In the genomic region with DNA sequence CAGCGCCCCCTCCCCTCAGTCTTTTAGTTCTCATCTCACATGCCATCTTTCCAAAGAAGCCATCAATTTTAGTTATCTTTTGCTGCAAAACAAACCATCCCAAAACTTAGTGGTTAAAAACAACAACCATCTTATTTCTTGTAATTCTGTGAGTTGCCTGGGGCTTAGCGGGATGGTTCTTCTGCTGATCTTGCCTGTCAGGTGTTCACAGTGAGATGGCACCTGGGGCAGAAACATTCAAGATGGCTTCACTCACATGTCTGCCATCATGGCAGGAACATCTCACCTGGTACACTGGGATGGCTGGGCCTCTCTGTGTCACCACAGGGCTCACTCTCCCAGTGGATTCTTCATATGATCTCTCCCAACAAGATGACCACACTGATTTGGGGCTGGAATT, we compare ENCODE assay signal across 38 cellular contexts.
"Had no signal": no experiment of that assay in that cellular context is flagged by ENCODE, and none has a peak within 500 bp of the region (broad histone marks: within the 10 kb centered on the region; RNA-seq: fewer than 3 reads in every experiment).

No MANE protein-coding gene starts in this region.

- H3K4me1 ChIP-seq: body of pancreas, breast epithelium had no signal

- H3K36me3 Mint-ChIP-seq: activated CD4-positive, alpha-beta memory T cell treated with anti-CD3 and anti-CD28 coated beads for 36 hours; activated naive CD8-positive, alpha-beta T cell treated with anti-CD3 and anti-CD28 coated beads for 36 hours had no signal

- H3K9me3 Mint-ChIP-seq: activated B cell treated with CpG ODN at 0.5 μM for 24 hours; activated CD4-positive, alpha-beta memory T cell treated with anti-CD3 and anti-CD28 coated beads for 36 hours; activated CD4-positive, alpha-beta T cell treated with anti-CD3 and anti-CD28 coated beads, Interleukin-2, amount 10 ng/mL, durations not matched to agents 24 days and 14 days; activated CD8-positive, alpha-beta T cell treated with anti-CD3 and anti-CD28 coated beads for 36 hours; activated naive CD4-positive, alpha-beta T cell treated with anti-CD3 and anti-CD28 coated beads for 36 hours; activated naive CD8-positive, alpha-beta T cell treated with anti-CD3 and anti-CD28 coated beads for 36 hours; activated T-cell treated with anti-CD3 and anti-CD28 coated beads, Interleukin-2, amount 50 U/mL, for 4 hours; activated T-helper 1 cell treated with anti-CD3 and anti-CD28 coated beads, Interleukin-12 subunit alpha, Interleukin-12 subunit beta, Interleukin-2, Interleukin-4 antibody, amounts not matched to agents 30 ng/mL and 10 ng/mL and 1 ng/mL, durations not matched to agents 14 hours and 24 hours and 36 hours; activated T-helper 17 cell treated with anti-CD3 and anti-CD28 coated beads, Interleukin-2, amount 50 U/mL, for 72 hours; central memory CD8-positive, alpha-beta T cell; T-helper 1 cell treated with Interleukin-12 subunit alpha and Interleukin-12 subunit beta and Interleukin-4 antibody, amounts not matched to agents 30 μg/mL and 1 μg/mL, for 36 hours; T-helper 2 cell treated with Interferon-gamma antibody and Interleukin-4, amounts not matched to agents 5 μg/mL and 100 μg/mL, for 36 hours had no signal

- H3K4me3 ChIP-seq: adrenal gland, body of pancreas, breast epithelium had no signal

- H3K9me3 ChIP-seq: adrenal gland, body of pancreas, breast epithelium had no signal

- ATAC-seq: activated CD8-positive, alpha-beta T cell treated with anti-CD3 and anti-CD28 coated beads for 36 hours; activated naive CD4-positive, alpha-beta T cell treated with anti-CD3 and anti-CD28 coated beads, Interleukin-2, amount 50 U/mL, for 72 hours; activated T-cell treated with anti-CD3 and anti-CD28 coated beads, Interleukin-2, amount 50 U/mL, for 4 hours; activated T-cell treated with anti-CD3 and anti-CD28 coated beads, Interleukin-2, amount 50 U/mL, for 72 hours; activated T-helper 17 cell treated with anti-CD3 and anti-CD28 coated beads, Interleukin-2, amount 50 U/mL, for 72 hours; body of pancreas had no signal

- H3K27me3 Mint-ChIP-seq: activated B cell treated with CpG ODN at 0.5 μM for 24 hours; activated naive CD8-positive, alpha-beta T cell treated with anti-CD3 and anti-CD28 coated beads for 36 hours had no signal

- H3K27ac Mint-ChIP-seq: activated B cell treated with CpG ODN at 0.5 μM for 24 hours; activated CD4-positive, alpha-beta memory T cell treated with anti-CD3 and anti-CD28 coated beads for 36 hours; activated CD4-positive, alpha-beta T cell treated with anti-CD3 and anti-CD28 coated beads, Interleukin-2, amount 10 ng/mL, durations not matched to agents 24 days and 14 days; activated CD8-positive, alpha-beta T cell treated with anti-CD3 and anti-CD28 coated beads for 36 hours; activated naive CD4-positive, alpha-beta T cell treated with anti-CD3 and anti-CD28 coated beads for 36 hours; activated naive CD4-positive, alpha-beta T cell treated with anti-CD3 and anti-CD28 coated beads, Interleukin-2, amount 50 U/mL, for 72 hours; activated naive CD8-positive, alpha-beta T cell treated with anti-CD3 and anti-CD28 coated beads for 36 hours; activated T-cell treated with anti-CD3 and anti-CD28 coated beads, Interleukin-2, amount 50 U/mL, for 72 hours; activated T-helper 1 cell treated with anti-CD3 and anti-CD28 coated beads, Interleukin-12 subunit alpha, Interleukin-12 subunit beta, Interleukin-2, Interleukin-4 antibody, amounts not matched to agents 30 ng/mL and 10 ng/mL and 1 ng/mL, durations not matched to agents 14 hours and 24 hours and 36 hours; activated T-helper 17 cell treated with anti-CD3 and anti-CD28 coated beads, Interleukin-2, amount 50 U/mL, for 72 hours; T-helper 1 cell treated with Interleukin-12 subunit alpha and Interleukin-12 subunit beta and Interleukin-4 antibody, amounts not matched to agents 30 μg/mL and 1 μg/mL, for 36 hours; T-helper 2 cell treated with Interferon-gamma antibody and Interleukin-4, amounts not matched to agents 5 μg/mL and 100 μg/mL, for 36 hours had no signal

- H3K4me3 Mint-ChIP-seq: activated B cell treated with CpG ODN at 0.5 μM for 24 hours; activated CD4-positive, alpha-beta memory T cell treated with anti-CD3 and anti-CD28 coated beads for 36 hours; activated CD4-positive, alpha-beta T cell treated with anti-CD3 and anti-CD28 coated beads, Interleukin-2, amount 10 ng/mL, durations not matched to agents 24 days and 14 days; activated CD8-positive, alpha-beta T cell treated with anti-CD3 and anti-CD28 coated beads for 36 hours; activated naive CD4-positive, alpha-beta T cell treated with anti-CD3 and anti-CD28 coated beads for 36 hours; activated naive CD8-positive, alpha-beta T cell treated with anti-CD3 and anti-CD28 coated beads for 36 hours; activated T-cell treated with anti-CD3 and anti-CD28 coated beads, Interleukin-2, amount 50 U/mL, for 4 hours; activated T-cell treated with anti-CD3 and anti-CD28 coated beads, Interleukin-2, amount 50 U/mL, for 72 hours; activated T-helper 1 cell treated with anti-CD3 and anti-CD28 coated beads, Interleukin-12 subunit alpha, Interleukin-12 subunit beta, Interleukin-2, Interleukin-4 antibody, amounts not matched to agents 30 ng/mL and 10 ng/mL and 1 ng/mL, durations not matched to agents 14 hours and 24 hours and 36 hours; activated T-helper 17 cell treated with anti-CD3 and anti-CD28 coated beads, Interleukin-2, amount 50 U/mL, for 72 hours; central memory CD8-positive, alpha-beta T cell; T-helper 1 cell treated with Interleukin-12 subunit alpha and Interleukin-12 subunit beta and Interleukin-4 antibody, amounts not matched to agents 30 μg/mL and 1 μg/mL, for 36 hours; T-helper 2 cell treated with Interferon-gamma antibody and Interleukin-4, amounts not matched to agents 5 μg/mL and 100 μg/mL, for 36 hours had no signal

- H3K27me3 ChIP-seq: adrenal gland, body of pancreas, brain microvascular endothelial cell, breast epithelium had no signal

- H3K27ac ChIP-seq: adrenal gland, body of pancreas, brain microvascular endothelial cell, breast epithelium, VCaP had no signal

- H3K36me3 ChIP-seq: adrenal gland, brain microvascular endothelial cell, breast epithelium had no signal

- DNase-seq: activated B cell treated with CpG ODN at 0.5 μM for 24 hours; activated CD4-positive, alpha-beta memory T cell treated with anti-CD3 and anti-CD28 coated beads for 36 hours; activated CD4-positive, alpha-beta T cell treated with anti-CD3 and anti-CD28 coated beads for 4 hours; activated CD4-positive, alpha-beta T cell treated with anti-CD3 and anti-CD28 coated beads, Interleukin-2, amount 10 ng/mL, durations not matched to agents 24 days and 14 days; activated CD4-positive, alpha-beta T cell treated with anti-CD3 and anti-CD28 coated beads, Interleukin-2, amount 50 U/mL, for 1 hour; activated CD4-positive, alpha-beta T cell treated with anti-CD3 and anti-CD28 coated beads, Interleukin-2, amount 50 U/mL, for 4 hours; activated CD4-positive, CD25-positive, alpha-beta regulatory T cell treated with anti-CD3 and anti-CD28 coated beads, Interleukin-2, amount 50 U/mL, for 72 hours; activated CD8-positive, alpha-beta memory T cell treated with anti-CD3 and anti-CD28 coated beads, Interleukin-2, amount 50 U/mL, for 4 hours; activated CD8-positive, alpha-beta T cell treated with anti-CD3 and anti-CD28 coated beads for 36 hours; activated gamma-delta T cell treated with Interleukin-2 at 50 U/mL for 16 hours; activated naive CD4-positive, alpha-beta T cell; activated naive CD4-positive, alpha-beta T cell treated with anti-CD3 and anti-CD28 coated beads for 36 hours; activated naive CD4-positive, alpha-beta T cell treated with anti-CD3 and anti-CD28 coated beads, Interleukin-2, amount 50 U/mL, for 16 hours; activated naive CD8-positive, alpha-beta T cell treated with anti-CD3 and anti-CD28 coated beads for 36 hours; activated T-cell treated with anti-CD3 and anti-CD28 coated beads for 4 hours; activated T-cell treated with anti-CD3 and anti-CD28 coated beads, Interleukin-2, amount 50 U/mL, for 1 hour; activated T-cell treated with anti-CD3 and anti-CD28 coated beads, Interleukin-2, amount 50 U/mL, for 4 hours; activated T-cell treated with anti-CD3 and anti-CD28 coated beads, Interleukin-2, amount 50 U/mL, for 72 hours; amniotic stem cell; aorta; body of pancreas; brain microvascular endothelial cell; caudate nucleus; cerebellar nuclear complex; T-helper 1 cell; T-helper 2 cell; T-helper 9 cell had no signal

- FAIRE-seq: astrocyte, TTC549 had no signal

- H3K4me1 Mint-ChIP-seq: activated CD4-positive, alpha-beta T cell treated with anti-CD3 and anti-CD28 coated beads, Interleukin-2, amount 10 ng/mL, durations not matched to agents 24 days and 14 days; activated naive CD8-positive, alpha-beta T cell treated with anti-CD3 and anti-CD28 coated beads for 36 hours; activated T-helper 17 cell treated with anti-CD3 and anti-CD28 coated beads, Interleukin-2, amount 50 U/mL, for 72 hours; central memory CD8-positive, alpha-beta T cell had no signal
